In genomic region chr12:1691123-1692007, GRCh38 we compare ENCODE assay signal across 1 cellular context.
TF ChIP-seq lines count a peak whose summit lies in the region.

No MANE protein-coding gene starts in this region.

TF ChIP-seq in HepG2, 621 proteins besides CTCF, POLR2A, EP300 and RAD21 (continued from another document and continues in another):
- TF ChIP-seq ZNF253 (CRISPR knock-in tag; IDR thresholded peaks at IDR 0.05; ENCODE audit: borderline replicate concordance): peak; percentile 49; the same call in 1 of the 2 replicates
- TF ChIP-seq, protein P1, sequence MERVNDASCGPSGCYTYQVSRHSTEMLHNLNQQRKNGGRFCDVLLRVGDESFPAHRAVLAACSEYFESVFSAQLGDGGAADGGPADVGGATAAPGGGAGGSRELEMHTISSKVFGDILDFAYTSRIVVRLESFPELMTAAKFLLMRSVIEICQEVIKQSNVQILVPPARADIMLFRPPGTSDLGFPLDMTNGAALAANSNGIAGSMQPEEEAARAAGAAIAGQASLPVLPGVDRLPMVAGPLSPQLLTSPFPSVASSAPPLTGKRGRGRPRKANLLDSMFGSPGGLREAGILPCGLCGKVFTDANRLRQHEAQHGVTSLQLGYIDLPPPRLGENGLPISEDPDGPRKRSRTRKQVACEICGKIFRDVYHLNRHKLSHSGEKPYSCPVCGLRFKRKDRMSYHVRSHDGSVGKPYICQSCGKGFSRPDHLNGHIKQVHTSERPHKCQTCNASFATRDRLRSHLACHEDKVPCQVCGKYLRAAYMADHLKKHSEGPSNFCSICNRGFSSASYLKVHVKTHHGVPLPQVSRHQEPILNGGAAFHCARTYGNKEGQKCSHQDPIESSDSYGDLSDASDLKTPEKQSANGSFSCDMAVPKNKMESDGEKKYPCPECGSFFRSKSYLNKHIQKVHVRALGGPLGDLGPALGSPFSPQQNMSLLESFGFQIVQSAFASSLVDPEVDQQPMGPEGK (CRISPR knock-in tag; IDR thresholded peaks at IDR 0.05): 0 out of 2 replicates have a peak, but pooled peaks have one; percentile 6
- 0 out of 2 replicates have a peak, but pooled peaks have one; percentile 34 for TF ChIP-seq TBX2 (CRISPR knock-in tag; IDR thresholded peaks at IDR 0.05; ENCODE audit: borderline replicate concordance)
- no peak for TF ChIP-seq CERS6 (CRISPR knock-in tag; IDR thresholded peaks at IDR 0.05)
- peak; percentile 52; the same call in 1 of the 2 replicates for TF ChIP-seq DMAP1 (CRISPR knock-in tag; IDR thresholded peaks at IDR 0.05)
- no peak for TF ChIP-seq ZNF431 (CRISPR knock-in tag; IDR thresholded peaks at IDR 0.05; ENCODE audit: borderline replicate concordance, low read depth)
- peak; percentile 92 for TF ChIP-seq ASH2L (IDR thresholded peaks at IDR 0.05; ENCODE audit: insufficient read length, low read depth, low read length)
- TF ChIP-seq, protein P2, sequence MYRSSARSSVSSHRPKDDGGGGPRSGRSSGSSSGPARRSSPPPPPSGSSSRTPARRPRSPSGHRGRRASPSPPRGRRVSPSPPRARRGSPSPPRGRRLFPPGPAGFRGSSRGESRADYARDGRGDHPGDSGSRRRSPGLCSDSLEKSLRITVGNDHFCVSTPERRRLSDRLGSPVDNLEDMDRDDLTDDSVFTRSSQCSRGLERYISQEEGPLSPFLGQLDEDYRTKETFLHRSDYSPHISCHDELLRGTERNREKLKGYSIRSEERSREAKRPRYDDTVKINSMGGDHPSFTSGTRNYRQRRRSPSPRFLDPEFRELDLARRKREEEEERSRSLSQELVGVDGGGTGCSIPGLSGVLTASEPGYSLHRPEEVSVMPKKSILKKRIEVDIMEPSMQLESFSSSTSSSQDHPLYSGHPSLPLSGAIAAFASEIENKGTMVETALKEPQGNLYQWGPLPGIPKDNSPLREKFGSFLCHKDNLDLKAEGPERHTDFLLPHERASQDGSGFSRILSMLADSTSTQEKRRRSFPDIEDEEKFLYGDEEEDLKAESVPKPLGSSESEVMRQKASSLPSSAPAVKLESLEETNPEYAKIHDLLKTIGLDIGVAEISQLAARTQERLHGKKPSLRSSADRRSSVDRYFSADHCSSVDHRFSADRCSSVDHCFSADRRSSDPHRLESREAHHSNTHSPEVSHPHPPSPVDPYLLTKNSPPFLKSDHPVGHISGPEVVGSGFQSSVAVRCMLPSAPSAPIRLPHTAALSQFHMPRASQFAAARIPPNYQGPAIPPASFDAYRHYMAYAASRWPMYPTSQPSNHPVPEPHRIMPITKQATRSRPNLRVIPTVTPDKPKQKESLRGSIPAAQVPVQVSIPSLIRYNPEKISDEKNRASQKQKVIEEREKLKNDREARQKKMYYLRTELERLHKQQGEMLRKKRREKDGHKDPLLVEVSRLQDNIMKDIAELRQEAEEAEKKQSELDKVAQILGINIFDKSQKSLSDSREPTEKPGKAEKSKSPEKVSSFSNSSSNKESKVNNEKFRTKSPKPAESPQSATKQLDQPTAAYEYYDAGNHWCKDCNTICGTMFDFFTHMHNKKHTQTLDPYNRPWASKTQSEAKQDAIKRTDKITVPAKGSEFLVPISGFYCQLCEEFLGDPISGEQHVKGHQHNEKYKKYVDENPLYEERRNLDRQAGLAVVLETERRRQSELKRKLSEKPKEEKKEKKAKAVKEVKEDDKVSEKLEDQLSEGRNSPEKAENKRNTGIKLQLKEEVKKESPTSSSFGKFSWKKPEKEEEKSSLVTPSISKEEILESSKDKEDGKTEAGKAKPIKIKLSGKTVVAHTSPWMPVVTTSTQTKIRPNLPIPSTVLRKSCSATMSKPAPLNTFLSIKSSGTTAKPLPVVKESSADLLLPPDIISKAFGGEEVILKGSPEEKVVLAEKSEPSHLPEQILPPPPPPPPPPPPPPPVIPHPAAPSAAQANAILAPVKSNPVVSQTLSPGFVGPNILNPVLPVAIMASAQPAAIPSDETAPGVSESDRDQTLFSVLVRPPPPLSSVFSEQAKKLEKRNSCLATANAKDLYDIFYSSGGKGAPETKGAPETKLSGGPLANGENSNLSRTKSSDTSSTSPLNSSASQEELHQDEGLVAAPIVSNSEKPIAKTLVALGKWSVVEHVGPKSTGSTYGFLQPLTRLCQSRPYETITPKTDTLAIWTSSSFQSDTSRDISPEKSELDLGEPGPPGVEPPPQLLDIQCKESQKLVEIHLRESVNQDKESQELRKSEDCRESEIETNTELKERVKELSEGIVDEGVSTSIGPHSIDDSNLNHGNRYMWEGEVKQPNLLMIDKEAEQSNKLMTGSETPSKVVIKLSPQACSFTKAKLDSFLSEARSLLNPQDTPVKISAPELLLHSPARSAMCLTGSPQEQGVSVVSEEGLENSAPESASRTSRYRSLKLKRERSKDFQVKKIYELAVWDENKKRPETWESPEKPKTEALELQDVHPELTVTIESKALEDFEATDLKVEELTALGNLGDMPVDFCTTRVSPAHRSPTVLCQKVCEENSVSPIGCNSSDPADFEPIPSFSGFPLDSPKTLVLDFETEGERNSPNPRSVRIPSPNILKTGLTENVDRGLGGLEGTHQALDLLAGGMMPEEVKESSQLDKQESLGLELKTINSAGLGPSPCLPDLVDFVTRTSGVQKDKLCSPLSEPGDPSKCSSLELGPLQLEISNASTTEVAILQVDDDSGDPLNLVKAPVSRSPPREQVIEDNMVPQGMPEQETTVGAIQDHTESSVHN (CRISPR knock-in tag; IDR thresholded peaks at IDR 0.05): no peak
- no peak for TF ChIP-seq ZNF710 (CRISPR knock-in tag; IDR thresholded peaks at IDR 0.05; ENCODE audit: borderline replicate concordance)
- TF ChIP-seq ZNF607 (CRISPR knock-in tag; IDR thresholded peaks at IDR 0.05; ENCODE audit: borderline replicate concordance): 0 out of 2 replicates have a peak, but pooled peaks have one; percentile 17
- no peak for TF ChIP-seq CCDC6 (CRISPR knock-in tag; IDR thresholded peaks at IDR 0.05)
- 0 out of 2 replicates have a peak, but pooled peaks have one; percentile 23 for TF ChIP-seq FOXO1 (CRISPR knock-in tag; IDR thresholded peaks at IDR 0.05)
- TF ChIP-seq NONO (IDR thresholded peaks at IDR 0.05): no peak
- peak; percentile 19; the same call in 1 of the 2 replicates for TF ChIP-seq NONO (CRISPR knock-in tag; conservative IDR thresholded peaks at IDR 0.05)
- TF ChIP-seq ZMYM3 (CRISPR knock-in tag; IDR thresholded peaks at IDR 0.05): peak; percentile 37; the same call in 1 of the 2 replicates
- TF ChIP-seq RBFOX2 (IDR thresholded peaks at IDR 0.05; ENCODE audit: low read depth, low read length): peak; percentile 77
- peak; percentile 4; the same call in 1 of the 2 replicates for TF ChIP-seq MIER3 (CRISPR knock-in tag; IDR thresholded peaks at IDR 0.05; ENCODE audit: borderline replicate concordance)
- no peak for TF ChIP-seq ZBTB8A (CRISPR knock-in tag; IDR thresholded peaks at IDR 0.05; ENCODE audit: borderline replicate concordance, low read depth)
- TF ChIP-seq ZFX (CRISPR knock-in tag; IDR thresholded peaks at IDR 0.05; ENCODE audit: low read depth): peak; percentile 7; the same call in 1 of the 2 replicates
- no peak for TF ChIP-seq NR1H2 (CRISPR knock-in tag; IDR thresholded peaks at IDR 0.05; ENCODE audit: borderline replicate concordance, low read depth)
- no peak for TF ChIP-seq KDM3A (CRISPR knock-in tag; IDR thresholded peaks at IDR 0.05; ENCODE audit: low read depth)
- TF ChIP-seq KLF9 (CRISPR knock-in tag; IDR thresholded peaks at IDR 0.05; ENCODE audit: low read depth): 0 out of 2 replicates have a peak, but pooled peaks have one; percentile 1
- 0 out of 2 replicates have a peak, but pooled peaks have one; percentile 29 for TF ChIP-seq HNRNPL (IDR thresholded peaks at IDR 0.05; ENCODE audit: low read depth, low read length)
- TF ChIP-seq PCBP2 (optimal IDR thresholded peaks at IDR 0.05; ENCODE audit: low read depth, low read length, poor library complexity, severe bottlenecking): no peak
- peak; percentile 39; the same call in 1 of the 2 replicates for TF ChIP-seq GABPB1 (CRISPR knock-in tag; IDR thresholded peaks at IDR 0.05)
- TF ChIP-seq NKX3-1 (CRISPR knock-in tag; IDR thresholded peaks at IDR 0.05): no peak
- TF ChIP-seq GATA4 (IDR thresholded peaks at IDR 0.05; ENCODE audit: borderline replicate concordance, low read depth): no peak
- no peak for TF ChIP-seq EZH2 (conservative IDR thresholded peaks at IDR 0.05; ENCODE audit: low read depth, low read length)
- TF ChIP-seq ISL2 (CRISPR knock-in tag; IDR thresholded peaks at IDR 0.05): no peak
- no peak for TF ChIP-seq FIP1L1 (IDR thresholded peaks at IDR 0.05; ENCODE audit: borderline replicate concordance, insufficient read depth, low read depth, low read length)
- TF ChIP-seq ZNF713 (CRISPR knock-in tag; IDR thresholded peaks at IDR 0.05): no peak
- TF ChIP-seq, protein P3, sequence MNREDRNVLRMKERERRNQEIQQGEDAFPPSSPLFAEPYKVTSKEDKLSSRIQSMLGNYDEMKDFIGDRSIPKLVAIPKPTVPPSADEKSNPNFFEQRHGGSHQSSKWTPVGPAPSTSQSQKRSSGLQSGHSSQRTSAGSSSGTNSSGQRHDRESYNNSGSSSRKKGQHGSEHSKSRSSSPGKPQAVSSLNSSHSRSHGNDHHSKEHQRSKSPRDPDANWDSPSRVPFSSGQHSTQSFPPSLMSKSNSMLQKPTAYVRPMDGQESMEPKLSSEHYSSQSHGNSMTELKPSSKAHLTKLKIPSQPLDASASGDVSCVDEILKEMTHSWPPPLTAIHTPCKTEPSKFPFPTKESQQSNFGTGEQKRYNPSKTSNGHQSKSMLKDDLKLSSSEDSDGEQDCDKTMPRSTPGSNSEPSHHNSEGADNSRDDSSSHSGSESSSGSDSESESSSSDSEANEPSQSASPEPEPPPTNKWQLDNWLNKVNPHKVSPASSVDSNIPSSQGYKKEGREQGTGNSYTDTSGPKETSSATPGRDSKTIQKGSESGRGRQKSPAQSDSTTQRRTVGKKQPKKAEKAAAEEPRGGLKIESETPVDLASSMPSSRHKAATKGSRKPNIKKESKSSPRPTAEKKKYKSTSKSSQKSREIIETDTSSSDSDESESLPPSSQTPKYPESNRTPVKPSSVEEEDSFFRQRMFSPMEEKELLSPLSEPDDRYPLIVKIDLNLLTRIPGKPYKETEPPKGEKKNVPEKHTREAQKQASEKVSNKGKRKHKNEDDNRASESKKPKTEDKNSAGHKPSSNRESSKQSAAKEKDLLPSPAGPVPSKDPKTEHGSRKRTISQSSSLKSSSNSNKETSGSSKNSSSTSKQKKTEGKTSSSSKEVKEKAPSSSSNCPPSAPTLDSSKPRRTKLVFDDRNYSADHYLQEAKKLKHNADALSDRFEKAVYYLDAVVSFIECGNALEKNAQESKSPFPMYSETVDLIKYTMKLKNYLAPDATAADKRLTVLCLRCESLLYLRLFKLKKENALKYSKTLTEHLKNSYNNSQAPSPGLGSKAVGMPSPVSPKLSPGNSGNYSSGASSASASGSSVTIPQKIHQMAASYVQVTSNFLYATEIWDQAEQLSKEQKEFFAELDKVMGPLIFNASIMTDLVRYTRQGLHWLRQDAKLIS (CRISPR knock-in tag; IDR thresholded peaks at IDR 0.05): peak; percentile 66; the same call in 1 of the 2 replicates
- TF ChIP-seq TEAD2 (CRISPR knock-in tag; IDR thresholded peaks at IDR 0.05): no peak
- no peak for TF ChIP-seq IRX3 (CRISPR knock-in tag; IDR thresholded peaks at IDR 0.05; ENCODE audit: borderline replicate concordance, low read depth)
- TF ChIP-seq SALL2 (CRISPR knock-in tag; IDR thresholded peaks at IDR 0.05): no peak
- TF ChIP-seq CREB1 (IDR thresholded peaks at IDR 0.05): no peak
- TF ChIP-seq CREB1 (CRISPR knock-in tag; IDR thresholded peaks at IDR 0.05): no peak
- TF ChIP-seq ZNF232 (CRISPR knock-in tag; IDR thresholded peaks at IDR 0.05; ENCODE audit: borderline replicate concordance): 0 out of 2 replicates have a peak, but pooled peaks have one; percentile 38
- TF ChIP-seq CBX1 (IDR thresholded peaks at IDR 0.05; ENCODE audit: low read depth): peak; percentile 13
- TF ChIP-seq XRCC5 (optimal IDR thresholded peaks at IDR 0.05; ENCODE audit: low read length): peak; percentile 39
